ENCODE assay signal across 24 cellular contexts in the genomic region with DNA sequence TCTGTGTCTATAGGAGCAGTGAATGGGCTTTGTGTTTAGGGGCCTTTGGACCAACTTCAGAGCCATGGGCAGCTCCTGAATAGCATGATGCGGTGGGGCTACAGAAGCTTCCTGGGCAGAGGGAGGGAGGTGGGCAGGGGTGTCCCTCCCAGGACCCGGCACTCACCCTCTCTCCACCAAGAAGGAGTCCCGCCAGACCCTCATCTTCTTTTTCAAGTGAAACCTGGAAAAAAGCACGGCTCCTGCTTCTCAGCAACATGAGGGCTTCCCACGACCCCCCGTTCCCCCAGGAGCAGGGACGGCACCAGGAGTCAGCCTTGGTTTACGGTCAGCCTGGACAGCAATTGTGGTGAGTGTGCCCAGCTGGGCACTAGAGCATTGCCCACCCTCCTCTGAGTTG.
A peak's percentile ranks its signal among the peaks of the same experiment; 100 is the strongest.
DNase-seq lines count a peak whose midpoint lies in the region; ATAC-seq, FAIRE-seq and TF ChIP-seq lines count a peak whose summit lies in the region.
"Had no signal": no experiment of that assay in that cellular context is flagged by ENCODE, and none has a peak within 500 bp of the region (broad histone marks: within the 10 kb centered on the region; RNA-seq: fewer than 3 reads in every experiment).

No MANE protein-coding gene starts in this region.

- POLR2A ChIA-PET in HepG2 (lab: Yijun Ruan, JAX): no interaction called here
- POLR2A ChIA-PET in GM12878 (lab: Charles Lee): interaction anchor here (0.6 kb wide), 1 partner anchor 27 kb away, joined by 7 read pairs; no protein-coding TSS in a partner anchor

- H3K36me3 Mint-ChIP-seq in glutamatergic neuron (ENCODE audit: unreplicated experiment): no peaks in the 10 kb centered on the region
- H3K36me3 Mint-ChIP-seq: CD4-positive, CD25-positive, alpha-beta regulatory T cell; CD8-positive, alpha-beta memory T cell had no signal

- H3K27me3 ChIP-seq in HepG2 (ENCODE audit: control insufficient read depth in 1 of 2, insufficient read depth in 2 of 2, low read length in 2 of 2): no peaks in the 10 kb centered on the region
- no peaks in the 10 kb centered on the region for H3K27me3 ChIP-seq in right lobe of liver
- H3K27me3 ChIP-seq in GM12878 (replicated peaks in 1 of 2; ENCODE audit: control insufficient read depth in 2 of 2, insufficient read depth in 2 of 2, low read length in 1 of 2): no peaks in the 10 kb centered on the region; a peak in 1 of 4 replicates
- H3K27me3 ChIP-seq: BE2C had no signal

- no peak overlapping the region for H3K27ac Mint-ChIP-seq in glutamatergic neuron (ENCODE audit: unreplicated experiment)
- H3K27ac Mint-ChIP-seq: CD8-positive, alpha-beta memory T cell; HFFc6 had no signal

- H3K36me3 ChIP-seq in HepG2 (replicated peaks in 1 of 2; ENCODE audit: control insufficient read depth in 1 of 2, insufficient read depth in 2 of 2, low read length in 2 of 2) (no peaks in the 10 kb centered on the region), right lobe of liver (peaks cover 0 to 3% (median 0%) of the 10 kb centered on the region in 4 donors), GM12878 (ENCODE audit: control insufficient read depth in 2 of 2, insufficient read depth in 2 of 2, low read length in 1 of 2) (no peaks in the 10 kb centered on the region)
- H3K36me3 ChIP-seq: HAP-1 had no signal

- H3K9me3 ChIP-seq in HepG2 (ENCODE audit: low read length) (no peaks in the 10 kb centered on the region), right lobe of liver (no peaks in the 10 kb centered on the region), GM12878 (replicated peaks; ENCODE audit: control insufficient read depth, insufficient read depth, low read length) (no peaks in the 10 kb centered on the region)
- H3K9me3 ChIP-seq: A549, BE2C, HAP-1 had no signal

- no peak for TF ChIP-seq POLR2A in HepG2 (IDR thresholded peaks at IDR 0.05; ENCODE audit: insufficient read depth in 1 of 2, low read depth in 2 of 2, low read length in 2 of 2)
- TF ChIP-seq POLR2A in right lobe of liver (IDR thresholded peaks at IDR 0.05): no peak
- TF ChIP-seq POLR2A in GM12878 (IDR thresholded peaks at IDR 0.05; ENCODE audit: low read depth, low read length): no peak

- H3K4me1 ChIP-seq in HepG2 (ENCODE audit: insufficient read depth, low read length) (peaks cover 35% of the 10 kb centered on the region), right lobe of liver (no peaks in the 10 kb centered on the region), GM12878 (ENCODE audit: control insufficient read depth, insufficient read depth, low read length) (no peaks in the 10 kb centered on the region)
- H3K4me1 ChIP-seq: A549, BE2C, HAP-1 had no signal

- H3K4me3 ChIP-seq in HepG2 (replicated peaks in 1 of 3; ENCODE audit: insufficient read depth in 1 of 3, low read depth in 2 of 3, low read length in 3 of 3) (no peak overlapping the region), right lobe of liver (no peak overlapping the region), GM12878 (no peak overlapping the region)
- H3K4me3 ChIP-seq: A549, HAP-1 had no signal

- no peaks in the 10 kb centered on the region for H3K79me2 ChIP-seq in HepG2 (ENCODE audit: insufficient read depth, low read length)
- H3K79me2 ChIP-seq in GM12878 (ENCODE audit: control insufficient read depth, insufficient read depth, low read length): no peaks in the 10 kb centered on the region

- peaks cover 4% of the 10 kb centered on the region for H3K27me3 Mint-ChIP-seq in glutamatergic neuron (ENCODE audit: unreplicated experiment)

- BruUV-seq in HepG2 (replicated peaks; lab: Mats Ljungman, UMichigan) (no TSS peak), GM12878 (replicated peaks; lab: Mats Ljungman, UMichigan) (no TSS peak)

- H3K27ac ChIP-seq in HepG2 (ENCODE audit: extremely low read length, insufficient read depth, low read length) (no peak overlapping the region), right lobe of liver (no peak overlapping the region), GM12878 (ENCODE audit: control insufficient read depth, insufficient read depth) (no peak overlapping the region)
- H3K27ac ChIP-seq: A549, C4-2B had no signal

- no peak for TF ChIP-seq CTCF in HepG2 (CRISPR knock-in tag; IDR thresholded peaks at IDR 0.05)
- TF ChIP-seq CTCF in right lobe of liver (IDR thresholded peaks at IDR 0.05): no peak
- TF ChIP-seq CTCF in GM12878 (IDR thresholded peaks at IDR 0.05 in 2 of 3, conservative IDR thresholded peaks at IDR 0.05 in 1 of 3; ENCODE audit: control insufficient read depth in 2 of 3, extremely low read depth in 1 of 3, insufficient read depth in 1 of 3, low read depth in 3 of 3, low read length in 3 of 3): no peak
- no peak for TF ChIP-seq CTCF in glutamatergic neuron (IDR thresholded peaks at IDR 0.05; ENCODE audit: partially characterized antibody, unreplicated experiment)

- in situ Hi-C loops in HepG2 (cut with HindIII; ENCODE audit: extremely low pct_ligation_motif_present, low pct_unique_long_range_greater_than_20kb) (loop anchor here (5.0 kb wide), 1 partner anchor 35 kb away; no protein-coding TSS in a partner anchor), GM12878 (cut with MboI) (no loop called here)

- no peak overlapping the region for H3K4me3 Mint-ChIP-seq in glutamatergic neuron (ENCODE audit: unreplicated experiment)
- H3K4me3 Mint-ChIP-seq: CD4-positive, CD25-positive, alpha-beta regulatory T cell; HFFc6 had no signal

- TF ChIP-seq EP300 in HepG2 (IDR thresholded peaks at IDR 0.05; ENCODE audit: low read depth in 2 of 2, low read length in 2 of 2): no peak
- TF ChIP-seq EP300 in HepG2 (CRISPR knock-in tag; IDR thresholded peaks at IDR 0.05; ENCODE audit: borderline replicate concordance): no peak
- TF ChIP-seq EP300 in GM12878 (IDR thresholded peaks at IDR 0.05; ENCODE audit: borderline replicate concordance in 1 of 2, control insufficient read depth in 1 of 2, low read depth in 2 of 2, low read length in 2 of 2): no peak

- CTCF ChIA-PET in HepG2 (lab: Yijun Ruan, JAX; ENCODE audit: low intra/inter-chr PET ratio, low total read pairs) (interaction anchor here (1.6 to 3.2 kb wide), 4 partner anchors 13 to 944 kb away, joined by 5 to 40 read pairs (median 14); no protein-coding TSS in a partner anchor), GM12878 (lab: Yijun Ruan, JAX) (interaction anchor here (0.8 to 4.6 kb wide), 12 partner anchors 12 to 945 kb away, joined by 3 to 74 read pairs (median 4); no protein-coding TSS in a partner anchor)

- RAD21 ChIA-PET in GM12878 (lab: Charles Lee; ENCODE audit: unreplicated experiment): interaction anchor here (0.7 to 3.5 kb wide), 5 partner anchors 17 to 947 kb away, joined by 3 to 25 read pairs (median 6); no protein-coding TSS in a partner anchor

- peaks cover 6% of the 10 kb centered on the region for H3K4me1 Mint-ChIP-seq in glutamatergic neuron (ENCODE audit: low read depth, unreplicated experiment)

- 94% methylated on average over 8 of the region's 8 CpGs for WGBS in HepG2 (ENCODE audit: low lambda C conversion rate)
- WGBS in right lobe of liver (ENCODE audit: insufficient coverage, low coverage, low lambda C conversion rate, missing lambda C conversion rate): 100% methylated on average over 3 of the region's 8 CpGs
- WGBS in GM12878 (ENCODE audit: insufficient coverage, insufficient replicate concordance, low lambda C conversion rate, missing lambda C conversion rate): 29% methylated on average over 8 of the region's 8 CpGs

- SMC1A ChIA-PET in GM12878 (lab: Charles Lee; ENCODE audit: uncharacterized antibody, unreplicated experiment): interaction anchor here (1.6 to 4.0 kb wide), 6 partner anchors 32 to 945 kb away, joined by 3 to 34 read pairs (median 18); no protein-coding TSS in a partner anchor

- ATAC-seq in HepG2 (no peak), right lobe of liver (no peak), GM12878 (no peak), esophagus mucosa (no peak)

- no peak overlapping the region for H3K4me2 ChIP-seq in HepG2 (ENCODE audit: low read depth, low read length)
- no peak overlapping the region for H3K4me2 ChIP-seq in GM12878 (ENCODE audit: control insufficient read depth, insufficient read depth)
- H3K4me2 ChIP-seq: A549 had no signal

- H3K9me3 Mint-ChIP-seq in glutamatergic neuron (ENCODE audit: unreplicated experiment): peaks cover 4% of the 10 kb centered on the region
- H3K9me3 Mint-ChIP-seq: CD4-positive, CD25-positive, alpha-beta regulatory T cell; CD8-positive, alpha-beta memory T cell; HFFc6 had no signal

- no peaks in the 10 kb centered on the region for H4K20me1 ChIP-seq in HepG2 (ENCODE audit: insufficient read depth, low read length)
- no peaks in the 10 kb centered on the region for H4K20me1 ChIP-seq in GM12878 (ENCODE audit: control insufficient read depth, insufficient read depth)

- FAIRE-seq in HepG2 (lab: Jason Lieb, UNC) (no peak), GM12878 (lab: Jason Lieb, UNC) (no peak)
- FAIRE-seq: A549, D721Med, GM12892, H54 had no signal

- TF ChIP-seq RAD21 in HepG2 (CRISPR knock-in tag; IDR thresholded peaks at IDR 0.05): no peak
- TF ChIP-seq RAD21 in GM12878 (IDR thresholded peaks at IDR 0.05; ENCODE audit: insufficient read depth, low read depth, low read length): no peak

- intact Hi-C loops in HepG2 (cut with micrococcal nuclease; ENCODE audit: unreplicated experiment): loop anchor here (1.0 to 5.0 kb wide), 2 partner anchors 34 to 50 kb away; no protein-coding TSS in a partner anchor
- intact Hi-C loops in right lobe of liver (cut with DNase I): loop anchor here in 1 of 2 donors (10.0 kb wide), 1 partner anchor 108 kb away; the partner anchor contains the start of gene SULF2
- intact Hi-C loops in GM12878 (cut with micrococcal nuclease; ENCODE audit: unreplicated experiment): loop anchor here (5.0 kb wide), 1 partner anchor 105 kb away; no protein-coding TSS in a partner anchor

- DNase-seq in HepG2 (ENCODE audit: low spot score): no peak
- no peak for DNase-seq in right lobe of liver
- DNase-seq in GM12878 (ENCODE audit: low read depth, low spot score): no peak
- peak; percentile 43 for DNase-seq in mesenteric fat pad (ENCODE audit: low spot score)
- no peak for DNase-seq in glutamatergic neuron
- DNase-seq in DMS79 treated with DMSO at 0.1 percent for 48 hours (lab: John Stamatoyannopoulos, UW): no peak
- DNase-seq: 8988T, ACHN, AML-193, BE2C, DMS 273 treated with DMSO at 0.1 percent for 48 hours, DMS79, GF-D8, GOT3, HFFc6 had no signal

- no peak overlapping the region for H2AFZ ChIP-seq in HepG2 (ENCODE audit: low read length)
- H2AFZ ChIP-seq in GM12878 (ENCODE audit: control insufficient read depth, low read depth, low read length): no peak overlapping the region

- no peak overlapping the region for H3K9ac ChIP-seq in HepG2 (ENCODE audit: insufficient read depth, low read depth, low read length)
- H3K9ac ChIP-seq in GM12878 (ENCODE audit: control insufficient read depth, insufficient read depth, low read length): no peak overlapping the region

TF ChIP-seq in HepG2, 621 proteins besides CTCF, POLR2A, EP300 and RAD21 (continues in another document):
- TF ChIP-seq ZNF124 (CRISPR knock-in tag; IDR thresholded peaks at IDR 0.05): no peak
- TF ChIP-seq ZNF225 (CRISPR knock-in tag; IDR thresholded peaks at IDR 0.05): 0 out of 2 replicates have a peak, but pooled peaks have one; percentile 3
